26 cellular contexts compared by ENCODE assay signal in genomic region chr4:137443031-137443800, GRCh38.
"Had no signal": no experiment of that assay in that cellular context is flagged by ENCODE, and none has a peak within 500 bp of the region (broad histone marks: within the 10 kb centered on the region; RNA-seq: fewer than 3 reads in every experiment).

No MANE protein-coding gene starts in this region.

- H3K36me3 ChIP-seq: adrenal gland, brain microvascular endothelial cell, cardiac muscle cell had no signal

- DNase-seq: activated CD4-positive, alpha-beta T cell treated with anti-CD3 and anti-CD28 coated beads, Interleukin-2, amount 10 ng/mL, durations not matched to agents 7 days and 5 days; activated CD4-positive, alpha-beta T cell treated with anti-CD3 and anti-CD28 coated beads, Interleukin-2, amount 50 U/mL, for 48 hours; activated CD8-positive, alpha-beta memory T cell treated with anti-CD3 and anti-CD28 coated beads, Interleukin-2, amount 50 U/mL, for 4 hours; activated CD8-positive, alpha-beta T cell treated with anti-CD3 and anti-CD28 coated beads, Interleukin-2, amount 10 ng/mL, durations not matched to agents 7 days and 5 days; activated gamma-delta T cell treated with Interleukin-2 at 50 U/mL for 16 hours; activated naive CD4-positive, alpha-beta T cell treated with anti-CD3 and anti-CD28 coated beads for 36 hours; activated T-cell treated with anti-CD3 and anti-CD28 coated beads for 4 hours; activated T-cell treated with anti-CD3 and anti-CD28 coated beads, Interleukin-2, amount 50 U/mL, for 4 hours; adrenal gland; anterior cingulate cortex; brain microvascular endothelial cell; NCI-H1092 treated with DMSO at 0.1 percent for 48 hours; NCI-H187; NCI-H2081; NCI-H345; NCI-H524 treated with DMSO at 0.1 percent for 48 hours; SHP77; SW 1271; T-helper 1 cell; T-helper 2 cell; T-helper 9 cell had no signal

- H3K4me3 ChIP-seq: adrenal gland, cardiac muscle cell had no signal

- ATAC-seq: activated CD8-positive, alpha-beta T cell treated with anti-CD3 and anti-CD28 coated beads, Interleukin-2, amount 10 ng/mL, durations not matched to agents 7 days and 5 days; activated naive CD4-positive, alpha-beta T cell treated with anti-CD3 and anti-CD28 coated beads, Interleukin-2, amount 50 U/mL, for 72 hours; activated T-cell treated with anti-CD3 and anti-CD28 coated beads, Interleukin-2, amount 50 U/mL, for 4 hours; Panc1 had no signal

- H3K27ac ChIP-seq: adrenal gland, brain microvascular endothelial cell, cardiac muscle cell, KMS-11, VCaP had no signal

- H3K9ac ChIP-seq: KMS-11 had no signal

- H3K27me3 ChIP-seq: adrenal gland, brain microvascular endothelial cell, cardiac muscle cell had no signal

- H3K9me3 ChIP-seq: adrenal gland had no signal

- H3K4me2 ChIP-seq: KMS-11 had no signal

- H3K4me1 ChIP-seq: adrenal gland had no signal
